7 cellular contexts compared by ENCODE assay signal in the genomic region with DNA sequence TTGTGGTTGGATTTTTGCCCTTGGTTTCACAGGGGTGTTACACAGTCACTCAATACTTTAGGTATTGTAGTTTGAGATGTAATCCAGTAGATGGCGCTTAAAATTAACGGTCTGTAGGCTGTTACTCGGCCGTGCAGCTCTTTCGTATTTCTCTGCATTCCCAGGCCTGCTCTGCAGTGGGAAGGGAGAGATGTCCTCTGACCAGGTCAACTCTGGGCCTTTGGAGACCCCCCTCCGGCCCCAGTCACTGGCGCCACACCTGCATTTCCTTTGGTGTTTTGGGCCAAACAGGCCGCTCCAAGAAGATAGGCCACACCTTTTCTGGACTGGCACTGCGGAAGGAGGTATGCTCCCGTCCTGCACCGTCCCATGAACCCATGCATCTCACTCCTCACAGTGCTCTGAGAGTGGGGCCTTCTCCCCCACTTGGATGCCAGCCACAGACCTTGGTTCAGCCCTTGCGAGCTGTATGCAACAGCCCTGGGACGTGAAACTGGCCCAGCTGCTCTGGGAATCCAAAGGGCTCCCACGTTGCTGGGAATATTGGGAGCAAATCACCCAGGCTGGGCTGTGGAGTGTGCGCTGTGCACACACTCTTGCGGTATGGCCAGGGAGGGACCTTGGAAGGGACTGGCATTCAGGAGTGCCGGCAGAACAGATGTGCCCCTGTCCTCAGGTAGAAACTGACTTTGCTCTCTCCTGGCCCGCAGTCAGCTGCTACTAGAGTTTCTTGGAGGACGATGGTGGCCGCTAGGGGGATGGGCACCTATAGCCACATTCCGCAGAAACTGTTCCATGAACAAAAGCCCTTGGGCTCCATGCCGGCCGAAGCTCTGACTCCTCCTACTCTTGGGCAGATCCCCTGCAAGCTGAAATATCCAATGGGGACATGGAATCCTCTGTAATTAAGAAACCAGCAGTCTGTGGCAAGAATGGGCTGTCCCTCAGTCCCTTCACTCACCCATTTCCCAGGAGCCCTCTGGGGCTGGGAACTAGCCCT.
DNase-seq lines count a peak whose midpoint lies in the region; ATAC-seq and TF ChIP-seq lines count a peak whose summit lies in the region.

No MANE protein-coding gene starts in this region.

- TF ChIP-seq CTCF in LNCAP (IDR thresholded peaks at IDR 0.05) (peak; percentile 64; the same call in 1 of the 2 replicates), thoracic aorta (IDR thresholded peaks at IDR 0.05) (peak; percentile 34)

- H3K36me3 ChIP-seq in iPS-15b (ENCODE audit: control insufficient read depth, insufficient read depth, low read length) (no peaks in the 10 kb centered on the region), thoracic aorta (no peaks in the 10 kb centered on the region)

- peak; percentile 15 for DNase-seq in UCSD-AML1 (lab: John Stamatoyannopoulos, UW; ENCODE audit: unreplicated experiment)
- DNase-seq in thoracic aorta (ENCODE audit: low spot score) = no peak
- no peak for DNase-seq in T-helper 9 cell

- no peak overlapping the region for H3K9ac ChIP-seq in iPS-15b (ENCODE audit: low read depth, low read length)

- no peaks in the 10 kb centered on the region for H3K27me3 ChIP-seq in iPS-15b (ENCODE audit: control insufficient read depth, insufficient read depth, low read length)
- H3K27me3 ChIP-seq in thoracic aorta (replicated peaks; ENCODE audit: insufficient read depth) = no peaks in the 10 kb centered on the region

- ATAC-seq in GM18511 (IDR thresholded peaks at IDR 0.05; ENCODE audit: unreplicated experiment) (peak; percentile 87), HG02571 (IDR thresholded peaks at IDR 0.05; ENCODE audit: unreplicated experiment) (peak; percentile 89), thoracic aorta (ENCODE audit: insufficient number of reproducible peaks, low FRiP score, low read depth) (no peak)

- no peaks in the 10 kb centered on the region for H3K9me3 ChIP-seq in iPS-15b (ENCODE audit: control insufficient read depth, insufficient read depth, low read length)
- no peaks in the 10 kb centered on the region for H3K9me3 ChIP-seq in thoracic aorta

- peaks cover 2% of the 10 kb centered on the region for H3K4me1 ChIP-seq in iPS-15b (ENCODE audit: control insufficient read depth, insufficient read depth, low read length)
- H3K4me1 ChIP-seq in thoracic aorta (ENCODE audit: control insufficient read depth in 1 of 2, low read depth in 2 of 2) = no peaks in the 10 kb centered on the region

- no peak overlapping the region for H3K27ac ChIP-seq in thoracic aorta

- H3K4me3 ChIP-seq in iPS-15b (ENCODE audit: low read depth, low read length) (peak overlapping the region; percentile 20), thoracic aorta (no peak overlapping the region)
